Comparison of ENCODE assay signal across 29 cellular contexts in the genomic region with DNA sequence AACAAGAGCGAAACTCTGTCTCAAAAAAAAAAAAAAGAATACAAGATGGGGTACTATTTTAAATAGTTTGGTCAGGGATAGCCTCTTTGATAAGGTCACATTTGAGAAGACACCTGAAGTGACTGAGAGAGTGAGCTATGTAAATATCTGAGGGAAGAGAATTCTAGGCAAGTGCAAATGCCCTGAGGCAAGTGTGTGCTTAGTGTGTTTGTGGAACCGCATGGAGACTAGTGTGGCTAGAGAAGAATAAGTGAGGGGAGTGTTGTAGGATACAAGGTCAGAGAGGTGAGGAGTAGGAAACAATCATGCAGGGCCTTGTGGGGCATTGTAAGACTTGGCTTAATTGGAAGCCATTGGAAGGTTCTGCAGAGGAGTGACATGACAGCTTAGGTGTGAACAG. TPM values are rescaled to one million over a fixed set of nuclear protein-coding genes. Genes with fewer than 3 reads are reported as not detected.
"Had no signal": no experiment of that assay in that cellular context is flagged by ENCODE, and none has a peak within 500 bp of the region (broad histone marks: within the 10 kb centered on the region; RNA-seq: fewer than 3 reads in every experiment).

No MANE protein-coding gene starts in this region.

- FAIRE-seq: small intestine, urothelium cell line had no signal

- H3K27ac Mint-ChIP-seq: natural killer cell treated with Interleukin-12 subunit alpha and Interleukin-12 subunit beta and Interleukin-15 and Interleukin-18, amount 100 ng/mL, for 72 hours; neural progenitor cell; progenitor cell of endocrine pancreas; stimulated activated effector memory CD8-positive, alpha-beta T cell treated with anti-CD3 and anti-CD28 coated beads, Interleukin-12 subunit alpha, Interleukin-12 subunit beta, amount 100 ng/mL, for 72 hours; stimulated activated naive B cell treated with anti-CD40 and anti-IgM and Interleukin-4, amounts not matched to agents 10 μg/mL and 1 μg/mL and 100 μg/mL, for 72 hours; stimulated activated naive CD8-positive, alpha-beta T cell treated with anti-CD3 and anti-CD28 coated beads, Interleukin-15, Interleukin-2, amounts not matched to agents 100 ng/mL and 50 ng/mL, for 24 hours had no signal

- H3K36me3 Mint-ChIP-seq: natural killer cell treated with Interleukin-12 subunit alpha and Interleukin-12 subunit beta and Interleukin-15 and Interleukin-18, amount 100 ng/mL, for 72 hours; neural progenitor cell; stimulated activated effector memory CD8-positive, alpha-beta T cell treated with anti-CD3 and anti-CD28 coated beads, Interleukin-12 subunit alpha, Interleukin-12 subunit beta, amount 100 ng/mL, for 72 hours; stimulated activated naive B cell treated with anti-CD40 and anti-IgM and Interleukin-4, amounts not matched to agents 10 μg/mL and 1 μg/mL and 100 μg/mL, for 72 hours had no signal

- H3K4me1 ChIP-seq: parathyroid adenoma, right lobe of liver had no signal

- H3K27ac ChIP-seq: neural progenitor cell, ovary, parathyroid adenoma, psoas muscle, right lobe of liver, sigmoid colon, stomach, thoracic aorta, thyroid gland, tibial nerve, upper lobe of left lung, vagina had no signal

- H3K4me3 ChIP-seq: neural progenitor cell, ovary, psoas muscle, right lobe of liver, sigmoid colon, stomach, thoracic aorta, thyroid gland, tibial nerve, upper lobe of left lung, vagina had no signal

- H3K9me3 ChIP-seq: ovary, psoas muscle, right lobe of liver, sigmoid colon, stomach, thoracic aorta, thyroid gland, tibial nerve, upper lobe of left lung, vagina had no signal

- H3K9me3 Mint-ChIP-seq: natural killer cell treated with Interleukin-12 subunit alpha and Interleukin-12 subunit beta and Interleukin-15 and Interleukin-18, amount 100 ng/mL, for 72 hours; neural progenitor cell; stimulated activated effector memory CD8-positive, alpha-beta T cell treated with anti-CD3 and anti-CD28 coated beads, Interleukin-12 subunit alpha, Interleukin-12 subunit beta, amount 100 ng/mL, for 72 hours; stimulated activated naive B cell treated with anti-CD40 and anti-IgM and Interleukin-4, amounts not matched to agents 10 μg/mL and 1 μg/mL and 100 μg/mL, for 72 hours; stimulated activated naive CD8-positive, alpha-beta T cell treated with anti-CD3 and anti-CD28 coated beads, Interleukin-15, Interleukin-2, amounts not matched to agents 100 ng/mL and 50 ng/mL, for 24 hours had no signal

- H3K4me2 ChIP-seq: neural progenitor cell had no signal

- ATAC-seq: natural killer cell treated with Interleukin-12 subunit alpha and Interleukin-12 subunit beta and Interleukin-15 and Interleukin-18, amount 100 ng/mL, for 72 hours; psoas muscle; right cardiac atrium; right lobe of liver; stimulated activated effector memory CD8-positive, alpha-beta T cell treated with anti-CD3 and anti-CD28 coated beads, Interleukin-12 subunit alpha, Interleukin-12 subunit beta, amount 100 ng/mL, for 72 hours; stimulated activated naive B cell treated with anti-CD40 and anti-IgM and Interleukin-4, amounts not matched to agents 10 μg/mL and 1 μg/mL and 100 μg/mL, for 72 hours had no signal

- DNase-seq: nephron progenitor cell; occipital lobe; ovary; posterior cingulate gyrus; psoas muscle; right cardiac atrium; right lobe of liver; sigmoid colon; small intestine; stimulated activated CD4-positive, alpha-beta T cell treated with anti-CD3 and anti-CD28 coated beads, Interleukin-15, amount 100 ng/mL, for 24 hours; stimulated activated CD4-positive, alpha-beta T cell treated with anti-CD3 and anti-CD28 coated beads, Interleukin-2, amount 100 ng/mL, for 24 hours; stimulated activated CD4-positive, alpha-beta T cell treated with anti-CD3 and anti-CD28 coated beads, Interleukin-2, amount 100 ng/mL, for 48 hours; stimulated activated CD4-positive, alpha-beta T cell treated with anti-CD3 and anti-CD28 coated beads, Interleukin-4, amount 100 ng/mL, for 24 hours; stimulated activated naive B cell treated with anti-CD40 and anti-IgM and Interleukin-4, amounts not matched to agents 10 μg/mL and 1 μg/mL and 100 μg/mL, for 72 hours; stimulated activated naive CD4-positive, alpha-beta T cell treated with Interleukin-2 at 50 U/mL for 16 hours; stomach; thyroid gland; trophoblast cell; upper lobe of left lung had no signal

- H2AFZ ChIP-seq: neural progenitor cell, parathyroid adenoma had no signal

- H3K36me3 ChIP-seq: neural progenitor cell, ovary, right lobe of liver, sigmoid colon, stomach, thoracic aorta, thyroid gland, tibial nerve, upper lobe of left lung, vagina had no signal

- H3K9ac ChIP-seq: neural progenitor cell, parathyroid adenoma had no signal

- H3K27me3 ChIP-seq: neural progenitor cell, ovary, right lobe of liver, sigmoid colon, stomach, thyroid gland, tibial nerve, upper lobe of left lung, vagina had no signal

- H3K27me3 Mint-ChIP-seq: natural killer cell treated with Interleukin-12 subunit alpha and Interleukin-12 subunit beta and Interleukin-15 and Interleukin-18, amount 100 ng/mL, for 72 hours; stimulated activated naive B cell treated with anti-CD40 and anti-IgM and Interleukin-4, amounts not matched to agents 10 μg/mL and 1 μg/mL and 100 μg/mL, for 72 hours; stimulated activated naive CD8-positive, alpha-beta T cell treated with anti-CD3 and anti-CD28 coated beads, Interleukin-15, Interleukin-2, amounts not matched to agents 100 ng/mL and 50 ng/mL, for 24 hours had no signal

- H3K4me3 Mint-ChIP-seq: natural killer cell treated with Interleukin-12 subunit alpha and Interleukin-12 subunit beta and Interleukin-15 and Interleukin-18, amount 100 ng/mL, for 72 hours; nephron progenitor cell; neural progenitor cell; stimulated activated effector memory CD8-positive, alpha-beta T cell treated with anti-CD3 and anti-CD28 coated beads, Interleukin-12 subunit alpha, Interleukin-12 subunit beta, amount 100 ng/mL, for 72 hours; stimulated activated naive B cell treated with anti-CD40 and anti-IgM and Interleukin-4, amounts not matched to agents 10 μg/mL and 1 μg/mL and 100 μg/mL, for 72 hours; stimulated activated naive CD8-positive, alpha-beta T cell treated with anti-CD3 and anti-CD28 coated beads, Interleukin-15, Interleukin-2, amounts not matched to agents 100 ng/mL and 50 ng/mL, for 24 hours had no signal

- H3K79me2 ChIP-seq: parathyroid adenoma had no signal

RNA-seq across cellular contexts. Expression of a gene that starts 3.4 kb away (rescaled TPM):
- total RNA-seq: natural killer cell treated with Interleukin-12 subunit alpha and Interleukin-12 subunit beta and Interleukin-15 and Interleukin-18, amount 100 ng/mL, for 72 hours; right lobe of liver; thoracic aorta had no signal
